9 cellular contexts compared by ENCODE assay signal in genomic region chr11:61007971-61008896, GRCh38. TPM values are rescaled to one million over a fixed set of nuclear protein-coding genes. Genes with fewer than 3 reads are reported as not detected.
DNase-seq lines count a peak whose midpoint lies in the region; ATAC-seq, FAIRE-seq and TF ChIP-seq lines count a peak whose summit lies in the region.
"Had no signal": no experiment of that assay in that cellular context is flagged by ENCODE, and none has a peak within 500 bp of the region (broad histone marks: within the 10 kb centered on the region; RNA-seq: fewer than 3 reads in every experiment).

No MANE protein-coding gene starts in this region.

- H3K27me3 Mint-ChIP-seq in progenitor cell of endocrine pancreas, result peaks cover 68% of the 10 kb centered on the region

- TF ChIP-seq CTCF in VCaP (conservative IDR thresholded peaks at IDR 0.05) (no peak), progenitor cell of endocrine pancreas (IDR thresholded peaks at IDR 0.05; ENCODE audit: unreplicated experiment) (peak; percentile 6)

- peak in 1 of 2 donors; percentile 41 for ATAC-seq in left cardiac atrium

- DNase-seq in DMS53 (lab: John Stamatoyannopoulos, UW) (peak; percentile 81), left cardiac atrium (peak; percentile 36), progenitor cell of endocrine pancreas (ENCODE audit: low spot score, unreplicated experiment) (peak; percentile 25), head of caudate nucleus (no peak), GM19239 (ENCODE audit: insufficient read length, low spot score) (no peak), DMS79 (lab: John Stamatoyannopoulos, UW) (no peak), T1000 (lab: John Stamatoyannopoulos, UW) (no peak)

- H3K4me3 Mint-ChIP-seq in progenitor cell of endocrine pancreas (ENCODE audit: low read depth), result peak overlapping the region; percentile 72

- intact Hi-C loops in left cardiac atrium (cut with DNase I), result no loop called here
- intact Hi-C loops in head of caudate nucleus (cut with DNase I), result loop anchor here (10.0 kb wide), 1 partner anchor 63 kb away; no protein-coding TSS in a partner anchor

- peaks cover 9% of the 10 kb centered on the region for H3K4me1 Mint-ChIP-seq in progenitor cell of endocrine pancreas (ENCODE audit: low read depth)

- no peaks in the 10 kb centered on the region for H3K9me3 Mint-ChIP-seq in progenitor cell of endocrine pancreas (ENCODE audit: low read depth)

- H3K27ac ChIP-seq in VCaP, result peak overlapping the region; percentile 31; the same call in 1 of the 2 replicates

- no peaks in the 10 kb centered on the region for H3K36me3 Mint-ChIP-seq in progenitor cell of endocrine pancreas (ENCODE audit: insufficient read depth)

- FAIRE-seq in GM19239 (lab: Jason Lieb, UNC), result no peak
- FAIRE-seq: GM18507 had no signal

- H3K27ac Mint-ChIP-seq in progenitor cell of endocrine pancreas, result no peak overlapping the region

RNA-seq across cellular contexts. Expression of gene CD6, which starts 36.8 kb away (rescaled TPM):
- 1 to 10 TPM in 1 of 2 donors, under 1 TPM in 1; 0.65 to 1.2 TPM for total RNA-seq in left cardiac atrium
- total RNA-seq in progenitor cell of endocrine pancreas, result 0.55 and 0.62 TPM in 2 replicates

RNA-seq across cellular contexts. Expression of gene SLC15A3, which starts 56.3 kb away (rescaled TPM):
- total RNA-seq in left cardiac atrium (10 to 100 TPM; 24.8 to 30.6 TPM), progenitor cell of endocrine pancreas (4.8 and 6.2 TPM in 2 replicates)

Comparison
In these comparisons a context has a peak if more than half of its experiments do, and no peak if none do; other contexts are left out.
1. DNase-seq: peak in DMS53 (single experiment), left cardiac atrium (single experiment) and progenitor cell of endocrine pancreas (single experiment); none in head of caudate nucleus (0 of 42), GM19239 (single experiment), DMS79 (single experiment) and T1000 (single experiment).